Comparison of ENCODE assay signal across 1 cellular context in the genomic region with DNA sequence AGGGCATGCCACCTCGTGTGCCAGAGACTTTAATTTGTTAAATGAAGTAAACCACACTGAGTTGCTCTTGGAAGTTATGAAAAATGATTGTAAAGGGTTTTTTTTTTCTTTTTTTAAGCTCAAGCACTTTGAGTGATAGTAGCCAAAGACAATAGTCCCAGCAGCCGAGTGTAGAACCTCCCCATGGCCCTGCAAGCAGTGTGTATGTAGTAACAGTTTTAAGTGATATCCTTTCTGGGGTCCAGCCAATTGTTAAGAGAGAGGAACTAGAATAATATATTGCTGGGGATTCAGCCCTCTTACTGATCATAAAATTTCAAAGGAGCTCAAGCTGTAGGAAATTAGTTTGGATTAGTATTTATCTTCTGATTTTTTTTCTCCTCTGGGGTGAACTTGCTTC.
TF ChIP-seq lines count a peak whose summit lies in the region.

No MANE protein-coding gene starts in this region.

TF ChIP-seq in SK-N-SH treated with all-trans-retinoic acid at 6 μM for 48 hours, 23 proteins besides CTCF, POLR2A, EP300 and RAD21 (continued from another document):
- TF ChIP-seq, protein P1, sequence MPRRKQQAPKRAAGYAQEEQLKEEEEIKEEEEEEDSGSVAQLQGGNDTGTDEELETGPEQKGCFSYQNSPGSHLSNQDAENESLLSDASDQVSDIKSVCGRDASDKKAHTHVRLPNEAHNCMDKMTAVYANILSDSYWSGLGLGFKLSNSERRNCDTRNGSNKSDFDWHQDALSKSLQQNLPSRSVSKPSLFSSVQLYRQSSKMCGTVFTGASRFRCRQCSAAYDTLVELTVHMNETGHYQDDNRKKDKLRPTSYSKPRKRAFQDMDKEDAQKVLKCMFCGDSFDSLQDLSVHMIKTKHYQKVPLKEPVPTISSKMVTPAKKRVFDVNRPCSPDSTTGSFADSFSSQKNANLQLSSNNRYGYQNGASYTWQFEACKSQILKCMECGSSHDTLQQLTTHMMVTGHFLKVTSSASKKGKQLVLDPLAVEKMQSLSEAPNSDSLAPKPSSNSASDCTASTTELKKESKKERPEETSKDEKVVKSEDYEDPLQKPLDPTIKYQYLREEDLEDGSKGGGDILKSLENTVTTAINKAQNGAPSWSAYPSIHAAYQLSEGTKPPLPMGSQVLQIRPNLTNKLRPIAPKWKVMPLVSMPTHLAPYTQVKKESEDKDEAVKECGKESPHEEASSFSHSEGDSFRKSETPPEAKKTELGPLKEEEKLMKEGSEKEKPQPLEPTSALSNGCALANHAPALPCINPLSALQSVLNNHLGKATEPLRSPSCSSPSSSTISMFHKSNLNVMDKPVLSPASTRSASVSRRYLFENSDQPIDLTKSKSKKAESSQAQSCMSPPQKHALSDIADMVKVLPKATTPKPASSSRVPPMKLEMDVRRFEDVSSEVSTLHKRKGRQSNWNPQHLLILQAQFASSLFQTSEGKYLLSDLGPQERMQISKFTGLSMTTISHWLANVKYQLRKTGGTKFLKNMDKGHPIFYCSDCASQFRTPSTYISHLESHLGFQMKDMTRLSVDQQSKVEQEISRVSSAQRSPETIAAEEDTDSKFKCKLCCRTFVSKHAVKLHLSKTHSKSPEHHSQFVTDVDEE (CRISPR knock-in tag; IDR thresholded peaks at IDR 0.05): no peak
- no peak for TF ChIP-seq TCF4 (CRISPR knock-in tag; IDR thresholded peaks at IDR 0.05; ENCODE audit: borderline replicate concordance)
- no peak for TF ChIP-seq RARB (CRISPR knock-in tag; IDR thresholded peaks at IDR 0.05)
- no peak for TF ChIP-seq ARNTL (CRISPR knock-in tag; IDR thresholded peaks at IDR 0.05; ENCODE audit: borderline replicate concordance, low read depth)
